ENCODE assay signal across 17 cellular contexts in the genomic region with DNA sequence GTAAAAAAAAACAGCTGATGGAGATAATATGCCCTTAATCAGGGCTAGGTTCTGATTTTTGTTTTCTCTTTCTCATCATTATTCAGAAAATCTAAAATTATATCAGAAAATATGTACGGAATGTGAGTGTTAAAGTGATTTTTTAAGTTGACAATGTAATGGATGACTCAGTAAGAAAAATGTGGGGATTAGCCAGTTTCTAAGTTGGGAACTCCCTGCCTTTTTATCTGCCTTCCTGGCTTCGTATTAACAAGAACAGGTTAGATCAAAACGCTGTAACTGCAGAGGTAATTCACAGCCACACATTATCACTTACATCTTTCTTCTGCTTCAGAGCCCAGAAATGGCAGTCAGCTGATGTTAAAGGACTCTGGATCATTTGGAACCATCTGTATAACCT.
DNase-seq lines count a peak whose midpoint lies in the region; ATAC-seq, FAIRE-seq and TF ChIP-seq lines count a peak whose summit lies in the region.
"Had no signal": no experiment of that assay in that cellular context is flagged by ENCODE, and none has a peak within 500 bp of the region (broad histone marks: within the 10 kb centered on the region; RNA-seq: fewer than 3 reads in every experiment).

No MANE protein-coding gene starts in this region.

- H3K4me3 ChIP-seq in AG10803 (ENCODE audit: low read length) (no peak overlapping the region), endothelial cell of umbilical vein (replicated peaks in 1 of 3; ENCODE audit: insufficient read depth in 1 of 3, low read depth in 1 of 3, low read length in 3 of 3) (no peak overlapping the region), uterus (no peak overlapping the region)
- H3K4me3 ChIP-seq: GM12878 had no signal

- ATAC-seq in GM21576 (IDR thresholded peaks at IDR 0.05; ENCODE audit: unreplicated experiment), result no peak
- ATAC-seq: GM12878 had no signal

- no peak for TF ChIP-seq CTCF in AG10803 (conservative IDR thresholded peaks at IDR 0.05; ENCODE audit: low read length)
- TF ChIP-seq CTCF in endothelial cell of umbilical vein (IDR thresholded peaks at IDR 0.05; ENCODE audit: extremely low read depth in 1 of 2, insufficient read depth in 1 of 2, low read depth in 1 of 2, low read length in 2 of 2), result no peak
- no peak for TF ChIP-seq CTCF in uterus (IDR thresholded peaks at IDR 0.05)
- no peak for TF ChIP-seq CTCF in mesothelial cell of epicardium (IDR thresholded peaks at IDR 0.05; ENCODE audit: unreplicated experiment)

- no TSS peak for BruUV-seq in endothelial cell of umbilical vein (replicated peaks; lab: Mats Ljungman, UMichigan)

- peaks cover 10% of the 10 kb centered on the region for H3K4me1 Mint-ChIP-seq in mesothelial cell of epicardium
- H3K4me1 Mint-ChIP-seq: IgD-negative memory B cell, memory B cell had no signal

- H3K36me3 ChIP-seq in endothelial cell of umbilical vein (ENCODE audit: control insufficient read depth in 2 of 2, extremely low read depth in 1 of 2, insufficient read depth in 2 of 2, low read length in 2 of 2) (no peaks in the 10 kb centered on the region), uterus (no peaks in the 10 kb centered on the region)

- H3K36me3 Mint-ChIP-seq in mesothelial cell of epicardium, result no peaks in the 10 kb centered on the region
- H3K36me3 Mint-ChIP-seq: IgD-negative memory B cell, memory B cell had no signal

- H3K4me2 ChIP-seq in endothelial cell of umbilical vein (ENCODE audit: insufficient read depth, low read length), result no peak overlapping the region

- intact Hi-C loops in endothelial cell of umbilical vein (cut with micrococcal nuclease) (no loop called here), uterus (cut with DNase I; ENCODE audit: low total_unique reads) (no loop called here)

- CTCF ChIA-PET in endothelial cell of umbilical vein (lab: Charles Lee), result interaction anchor here (1.1 kb wide), 1 partner anchor 349 kb away, joined by 3 read pairs; no protein-coding TSS in a partner anchor

- POLR2A ChIA-PET in endothelial cell of umbilical vein (lab: Charles Lee), result no interaction called here

- no peaks in the 10 kb centered on the region for H3K79me2 ChIP-seq in endothelial cell of umbilical vein (ENCODE audit: control insufficient read depth, insufficient read depth, low read length)

- dilution Hi-C loops in endothelial cell of umbilical vein (cut with MboI; ENCODE audit: extremely low pct_ligation_motif_present, low sequenced_read_pairs), result no loop called here

- no peak overlapping the region for H3K4me3 Mint-ChIP-seq in mesothelial cell of epicardium
- H3K4me3 Mint-ChIP-seq: IgD-negative memory B cell, memory B cell had no signal

- DNase-seq in AG10803 (ENCODE audit: low read depth) (peak; percentile 42), M059J (ENCODE audit: low read depth) (peak; percentile 47), endothelial cell of umbilical vein (ENCODE audit: low read depth, low spot score) (peak; percentile 17), myocyte (ENCODE audit: low read depth) (peak; percentile 17), uterus (no peak), DMS153 (lab: John Stamatoyannopoulos, UW) (no peak), mesothelial cell of epicardium (ENCODE audit: low spot score in 2 of 2, unreplicated experiment in 2 of 2) (no peak)
- DNase-seq: activated naive CD4-positive, alpha-beta T cell treated with anti-CD3 and anti-CD28 coated beads, Interleukin-2, amount 50 U/mL, for 16 hours; DMS79 treated with DMSO at 0.1 percent for 48 hours; erythroblast; NCI-H1417; OCI-M1; stimulated activated CD4-positive, alpha-beta T cell treated with anti-CD3 and anti-CD28 coated beads, Interleukin-15, amount 100 ng/mL, for 24 hours had no signal

- H3K27me3 Mint-ChIP-seq in mesothelial cell of epicardium (ENCODE audit: low read depth), result no peaks in the 10 kb centered on the region
- H3K27me3 Mint-ChIP-seq: memory B cell had no signal

- no peak overlapping the region for H3K9ac ChIP-seq in endothelial cell of umbilical vein (replicated peaks; ENCODE audit: extremely low read depth, insufficient read depth, low read length)

- no peak for FAIRE-seq in endothelial cell of umbilical vein (lab: Jason Lieb, UNC)
- FAIRE-seq: GM12878 had no signal

- H3K9me3 ChIP-seq in endothelial cell of umbilical vein (replicated peaks; ENCODE audit: control insufficient read depth, insufficient read depth, low read length) (no peaks in the 10 kb centered on the region), uterus (no peaks in the 10 kb centered on the region)

- H3K27ac Mint-ChIP-seq in mesothelial cell of epicardium, result no peak overlapping the region
- H3K27ac Mint-ChIP-seq: IgD-negative memory B cell, memory B cell had no signal

- no peaks in the 10 kb centered on the region for H3K9me1 ChIP-seq in endothelial cell of umbilical vein (replicated peaks; ENCODE audit: control insufficient read depth, extremely low read depth, insufficient read depth, low read length)

- TF ChIP-seq POLR2A in endothelial cell of umbilical vein (IDR thresholded peaks at IDR 0.05; ENCODE audit: low read depth, low read length), result no peak
- TF ChIP-seq POLR2A in uterus (IDR thresholded peaks at IDR 0.05), result no peak

- H4K20me1 ChIP-seq in endothelial cell of umbilical vein (replicated peaks; ENCODE audit: control insufficient read depth, extremely low read depth, insufficient read depth, low read length), result no peaks in the 10 kb centered on the region

- H2AFZ ChIP-seq in endothelial cell of umbilical vein (ENCODE audit: low read depth, low read length), result peak overlapping the region; percentile 31

- H3K27ac ChIP-seq in endothelial cell of umbilical vein (ENCODE audit: insufficient read depth, low read depth, low read length), result no peak overlapping the region
- H3K27ac ChIP-seq in uterus, result no peak overlapping the region

- H3K4me1 ChIP-seq in endothelial cell of umbilical vein (ENCODE audit: control insufficient read depth, extremely low read depth, insufficient read depth, low read length), result no peaks in the 10 kb centered on the region
- no peaks in the 10 kb centered on the region for H3K4me1 ChIP-seq in uterus

- no peaks in the 10 kb centered on the region for H3K9me3 Mint-ChIP-seq in mesothelial cell of epicardium
- H3K9me3 Mint-ChIP-seq: IgD-negative memory B cell, memory B cell had no signal

- H3K27me3 ChIP-seq in endothelial cell of umbilical vein (ENCODE audit: control insufficient read depth in 2 of 2, insufficient read depth in 2 of 2, low read length in 2 of 2) (no peaks in the 10 kb centered on the region), uterus (no peaks in the 10 kb centered on the region)

TF ChIP-seq in endothelial cell of umbilical vein, 7 proteins besides CTCF, POLR2A, EP300 and RAD21:
- TF ChIP-seq, protein P1, sequence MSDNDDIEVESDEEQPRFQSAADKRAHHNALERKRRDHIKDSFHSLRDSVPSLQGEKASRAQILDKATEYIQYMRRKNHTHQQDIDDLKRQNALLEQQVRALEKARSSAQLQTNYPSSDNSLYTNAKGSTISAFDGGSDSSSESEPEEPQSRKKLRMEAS (IDR thresholded peaks at IDR 0.05; ENCODE audit: insufficient read depth, insufficient read length), result no peak
- no peak for TF ChIP-seq POLR2AphosphoS5 (IDR thresholded peaks at IDR 0.05; ENCODE audit: insufficient read depth, low read depth, low read length)
- TF ChIP-seq MYC (IDR thresholded peaks at IDR 0.05; ENCODE audit: low read depth, low read length), result no peak
- TF ChIP-seq JUN (IDR thresholded peaks at IDR 0.05; ENCODE audit: borderline replicate concordance, insufficient read depth, insufficient read length, low read depth), result no peak
- no peak for TF ChIP-seq GATA2 (IDR thresholded peaks at IDR 0.05; ENCODE audit: insufficient read depth, insufficient read length, low read depth, low read length)
- TF ChIP-seq FOS (IDR thresholded peaks at IDR 0.05; ENCODE audit: borderline replicate concordance, insufficient read depth, low read length), result no peak
- TF ChIP-seq EZH2 (IDR thresholded peaks at IDR 0.05; ENCODE audit: borderline replicate concordance, low read depth, low read length, severe bottlenecking), result no peak

Comparison
In these comparisons a context has a peak if more than half of its experiments do, and no peak if none do; other contexts are left out.
1. DNase-seq: peak in AG10803 (single experiment), M059J (single experiment), endothelial cell of umbilical vein (single experiment) and myocyte (single experiment); none in uterus (0 of 2), DMS153 (single experiment) and mesothelial cell of epicardium (0 of 2).